ENCODE assay signal across 23 cellular contexts in the genomic region with DNA sequence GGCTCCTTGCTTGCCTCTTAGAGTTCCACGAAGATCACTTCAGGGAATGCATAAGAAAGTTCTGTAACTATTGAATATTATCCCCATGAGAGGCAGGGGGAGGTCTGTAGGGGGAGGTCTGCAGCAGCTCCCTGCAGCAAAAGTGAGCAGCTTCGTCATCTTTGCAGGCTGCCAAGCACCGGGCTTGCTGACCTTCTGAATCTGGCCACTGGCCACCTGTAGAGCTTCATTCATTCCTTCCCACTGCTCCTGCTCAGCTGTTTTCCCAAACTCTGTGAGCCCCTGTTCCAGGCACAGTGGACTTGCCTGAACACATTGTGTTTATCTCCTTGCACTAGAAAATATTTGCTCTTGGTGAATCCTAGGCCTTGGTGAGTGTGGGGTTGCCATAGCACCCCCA.
"Had no signal": no experiment of that assay in that cellular context is flagged by ENCODE, and none has a peak within 500 bp of the region (broad histone marks: within the 10 kb centered on the region; RNA-seq: fewer than 3 reads in every experiment).

No MANE protein-coding gene starts in this region.

- H3K27me3 Mint-ChIP-seq: activated CD4-positive, alpha-beta memory T cell treated with anti-CD3 and anti-CD28 coated beads for 36 hours; activated CD4-positive, alpha-beta T cell treated with anti-CD3 and anti-CD28 coated beads, Interleukin-2, amount 10 ng/mL, durations not matched to agents 7 days and 5 days; activated naive CD8-positive, alpha-beta T cell treated with anti-CD3 and anti-CD28 coated beads, Interleukin-2, amount 50 U/mL, for 24 hours had no signal

- H3K36me3 Mint-ChIP-seq: activated CD4-positive, alpha-beta memory T cell treated with anti-CD3 and anti-CD28 coated beads for 36 hours; activated naive CD4-positive, alpha-beta T cell treated with anti-CD3 and anti-CD28 coated beads, Interleukin-2, amount 50 U/mL, for 72 hours; brain had no signal

- H3K27ac Mint-ChIP-seq: activated CD4-positive, alpha-beta memory T cell treated with anti-CD3 and anti-CD28 coated beads for 36 hours; activated CD4-positive, alpha-beta T cell treated with anti-CD3 and anti-CD28 coated beads, Interleukin-2, amount 10 ng/mL, durations not matched to agents 7 days and 5 days; activated naive CD4-positive, alpha-beta T cell treated with anti-CD3 and anti-CD28 coated beads, Interleukin-2, amount 50 U/mL, for 72 hours; activated naive CD8-positive, alpha-beta T cell treated with anti-CD3 and anti-CD28 coated beads, Interleukin-2, amount 50 U/mL, for 24 hours; brain had no signal

- H3K4me3 ChIP-seq: SJCRH30 had no signal

- H3K27me3 ChIP-seq: SJCRH30 had no signal

- H3K9me3 ChIP-seq: SJCRH30, SK-N-SH had no signal

- H3K4me3 Mint-ChIP-seq: activated CD4-positive, alpha-beta memory T cell treated with anti-CD3 and anti-CD28 coated beads for 36 hours; activated CD4-positive, alpha-beta T cell treated with anti-CD3 and anti-CD28 coated beads, Interleukin-2, amount 10 ng/mL, durations not matched to agents 7 days and 5 days; activated naive CD8-positive, alpha-beta T cell treated with anti-CD3 and anti-CD28 coated beads, Interleukin-2, amount 50 U/mL, for 24 hours; activated T-cell treated with anti-CD3 and anti-CD28 coated beads, Interleukin-2, amount 50 U/mL, for 4 hours; brain had no signal

- DNase-seq: activated CD4-positive, alpha-beta memory T cell treated with anti-CD3 and anti-CD28 coated beads for 36 hours; activated CD4-positive, alpha-beta T cell treated with anti-CD3 and anti-CD28 coated beads, Interleukin-2, amount 10 ng/mL, durations not matched to agents 7 days and 5 days; activated CD4-positive, CD25-positive, alpha-beta regulatory T cell; activated CD8-positive, alpha-beta memory T cell treated with anti-CD3 and anti-CD28 coated beads for 24 hours; activated effector memory CD4-positive, alpha-beta T cell treated with anti-CD3 and anti-CD28 coated beads, Interleukin-2, amount 50 U/mL, for 16 hours; activated naive CD4-positive, alpha-beta T cell treated with Interleukin-2 at 50 U/mL for 16 hours; activated naive CD8-positive, alpha-beta T cell treated with anti-CD3 and anti-CD28 coated beads, Interleukin-2, amount 50 U/mL, for 24 hours; activated T-cell treated with anti-CD3 and anti-CD28 coated beads, Interleukin-2, amount 50 U/mL, for 4 hours; Kasumi-1; KBM-7; NCI-H1105 treated with DMSO at 0.1 percent for 48 hours; NCI-H1436 treated with DMSO at 0.1 percent for 48 hours; NCI-H187; NCI-H2081; NCI-H446; NCI-H524; NCI-H82; SJCRH30; SK-N-SH; T-helper 1 cell had no signal

- H3K4me1 Mint-ChIP-seq: activated CD4-positive, alpha-beta T cell treated with anti-CD3 and anti-CD28 coated beads, Interleukin-2, amount 10 ng/mL, durations not matched to agents 7 days and 5 days; activated naive CD8-positive, alpha-beta T cell treated with anti-CD3 and anti-CD28 coated beads, Interleukin-2, amount 50 U/mL, for 24 hours; brain had no signal

- H3K9me2 ChIP-seq: SK-N-SH had no signal

- H3K4me2 ChIP-seq: SK-N-SH had no signal

- H3K36me3 ChIP-seq: SJCRH30 had no signal

- H3K4me1 ChIP-seq: SJCRH30 had no signal

- H3K27ac ChIP-seq: SJCRH30, VCaP had no signal

- ATAC-seq: activated naive CD4-positive, alpha-beta T cell treated with anti-CD3 and anti-CD28 coated beads, Interleukin-2, amount 50 U/mL, for 72 hours; activated naive CD8-positive, alpha-beta T cell treated with anti-CD3 and anti-CD28 coated beads, Interleukin-2, amount 50 U/mL, for 24 hours; activated T-cell treated with anti-CD3 and anti-CD28 coated beads, Interleukin-2, amount 50 U/mL, for 4 hours had no signal
